ENCODE assay signal across 33 cellular contexts in genomic region chr6:37875561-37876309, GRCh38.
"Had no signal": no experiment of that assay in that cellular context is flagged by ENCODE, and none has a peak within 500 bp of the region (broad histone marks: within the 10 kb centered on the region; RNA-seq: fewer than 3 reads in every experiment).

No MANE protein-coding gene starts in this region.

- H3K4me3 Mint-ChIP-seq: activated CD4-positive, alpha-beta memory T cell treated with anti-CD3 and anti-CD28 coated beads for 36 hours; activated CD4-positive, alpha-beta T cell treated with anti-CD3 and anti-CD28 coated beads for 36 hours; activated CD4-positive, alpha-beta T cell treated with anti-CD3 and anti-CD28 coated beads, Interleukin-2, amount 10 ng/mL, durations not matched to agents 24 days and 14 days; activated CD8-positive, alpha-beta memory T cell treated with anti-CD3 and anti-CD28 coated beads, Interleukin-2, amount 10 ng/mL, durations not matched to agents 7 days and 5 days; activated CD8-positive, alpha-beta T cell treated with anti-CD3 and anti-CD28 coated beads, Interleukin-2, amount 10 ng/mL, durations not matched to agents 7 days and 5 days; activated naive CD8-positive, alpha-beta T cell; activated T-helper 17 cell treated with anti-CD3 and anti-CD28 coated beads, Interleukin-2, amount 50 U/mL, for 72 hours; T-helper 17 cell; T-helper 2 cell treated with Interferon-gamma antibody and Interleukin-4, amounts not matched to agents 5 μg/mL and 100 μg/mL, for 36 hours had no signal

- H3K36me3 ChIP-seq: brain microvascular endothelial cell, esophagus muscularis mucosa, gastrocnemius medialis, heart left ventricle had no signal

- ATAC-seq: activated CD4-positive, alpha-beta T cell treated with anti-CD3 and anti-CD28 coated beads for 36 hours; activated CD8-positive, alpha-beta memory T cell treated with anti-CD3 and anti-CD28 coated beads, Interleukin-2, amount 10 ng/mL, durations not matched to agents 7 days and 5 days; activated CD8-positive, alpha-beta T cell treated with anti-CD3 and anti-CD28 coated beads, Interleukin-2, amount 10 ng/mL, durations not matched to agents 7 days and 5 days; activated T-helper 17 cell treated with anti-CD3 and anti-CD28 coated beads, Interleukin-2, amount 50 U/mL, for 72 hours; effector memory CD8-positive, alpha-beta T cell; foreskin keratinocyte; gastrocnemius medialis; heart left ventricle; T-helper 17 cell had no signal

- H3K27me3 Mint-ChIP-seq: activated CD4-positive, alpha-beta memory T cell treated with anti-CD3 and anti-CD28 coated beads for 36 hours; activated CD4-positive, alpha-beta T cell treated with anti-CD3 and anti-CD28 coated beads for 36 hours; activated CD4-positive, alpha-beta T cell treated with anti-CD3 and anti-CD28 coated beads, Interleukin-2, amount 10 ng/mL, durations not matched to agents 24 days and 14 days; activated CD8-positive, alpha-beta memory T cell treated with anti-CD3 and anti-CD28 coated beads, Interleukin-2, amount 10 ng/mL, durations not matched to agents 7 days and 5 days; activated naive CD8-positive, alpha-beta T cell; activated T-helper 17 cell treated with anti-CD3 and anti-CD28 coated beads, Interleukin-2, amount 50 U/mL, for 72 hours; effector memory CD8-positive, alpha-beta T cell; T-helper 17 cell had no signal

- H3K9me3 ChIP-seq: esophagus muscularis mucosa, gastrocnemius medialis had no signal

- H3K27me3 ChIP-seq: brain microvascular endothelial cell, esophagus muscularis mucosa, foreskin keratinocyte, gastrocnemius medialis, heart left ventricle had no signal

- H3K27ac ChIP-seq: brain microvascular endothelial cell, esophagus muscularis mucosa, foreskin keratinocyte, gastrocnemius medialis, heart left ventricle, WERI-Rb-1 had no signal

- H3K4me3 ChIP-seq: esophagus muscularis mucosa, gastrocnemius medialis, heart left ventricle had no signal

- H3K27ac Mint-ChIP-seq: activated CD4-positive, alpha-beta memory T cell treated with anti-CD3 and anti-CD28 coated beads for 36 hours; activated CD4-positive, alpha-beta T cell treated with anti-CD3 and anti-CD28 coated beads for 36 hours; activated CD4-positive, alpha-beta T cell treated with anti-CD3 and anti-CD28 coated beads, Interleukin-2, amount 10 ng/mL, durations not matched to agents 24 days and 14 days; activated CD8-positive, alpha-beta memory T cell treated with anti-CD3 and anti-CD28 coated beads, Interleukin-2, amount 10 ng/mL, durations not matched to agents 7 days and 5 days; activated CD8-positive, alpha-beta T cell treated with anti-CD3 and anti-CD28 coated beads, Interleukin-2, amount 10 ng/mL, durations not matched to agents 7 days and 5 days; activated naive CD8-positive, alpha-beta T cell; activated T-helper 17 cell treated with anti-CD3 and anti-CD28 coated beads, Interleukin-2, amount 50 U/mL, for 72 hours; effector memory CD8-positive, alpha-beta T cell; T-helper 17 cell; T-helper 2 cell treated with Interferon-gamma antibody and Interleukin-4, amounts not matched to agents 5 μg/mL and 100 μg/mL, for 36 hours had no signal

- DNase-seq: activated CD4-positive, alpha-beta memory T cell treated with anti-CD3 and anti-CD28 coated beads for 36 hours; activated CD4-positive, alpha-beta T cell treated with anti-CD3 and anti-CD28 coated beads for 36 hours; activated CD4-positive, alpha-beta T cell treated with anti-CD3 and anti-CD28 coated beads, Interleukin-2, amount 10 ng/mL, durations not matched to agents 24 days and 14 days; activated CD4-positive, CD25-positive, alpha-beta regulatory T cell; activated CD4-positive, CD25-positive, alpha-beta regulatory T cell treated with anti-CD3 and anti-CD28 coated beads, Interleukin-2, amount 50 U/mL, for 72 hours; activated CD8-positive, alpha-beta memory T cell treated with anti-CD3 and anti-CD28 coated beads, Interleukin-2, amount 10 ng/mL, durations not matched to agents 7 days and 5 days; activated CD8-positive, alpha-beta memory T cell treated with anti-CD3 and anti-CD28 coated beads, Interleukin-2, amount 50 U/mL, for 4 hours; activated CD8-positive, alpha-beta T cell treated with anti-CD3 and anti-CD28 coated beads, Interleukin-2, amount 10 ng/mL, durations not matched to agents 7 days and 5 days; activated effector memory CD4-positive, alpha-beta T cell treated with Interleukin-2 at 50 U/mL for 16 hours; activated gamma-delta T cell treated with Interleukin-2 at 50 U/mL for 16 hours; activated naive CD4-positive, alpha-beta T cell treated with anti-CD3 and anti-CD28 coated beads, Interleukin-2, amount 50 U/mL, for 16 hours; activated naive CD4-positive, alpha-beta T cell treated with Interleukin-2 at 50 U/mL for 16 hours; activated T-cell treated with anti-CD3 and anti-CD28 coated beads, Interleukin-2, amount 50 U/mL, for 1 hour; amniotic stem cell; anterior cingulate cortex; brain microvascular endothelial cell; cortex of kidney; dermis blood vessel endothelial cell; effector CD4-positive, alpha-beta T cell; effector memory CD8-positive, alpha-beta T cell; erythroblast; foreskin keratinocyte; gastrocnemius medialis; glutamatergic neuron; heart left ventricle; T-helper 1 cell; T-helper 17 cell; T1000; WERI-Rb-1 had no signal
